Comparison of ENCODE assay signal across 27 cellular contexts in genomic region chr11:33770236-33770635, GRCh38.
"Had no signal": no experiment of that assay in that cellular context is flagged by ENCODE, and none has a peak within 500 bp of the region (broad histone marks: within the 10 kb centered on the region; RNA-seq: fewer than 3 reads in every experiment).

No MANE protein-coding gene starts in this region.

- H3K27me3 Mint-ChIP-seq: activated CD4-positive, alpha-beta memory T cell treated with anti-CD3 and anti-CD28 coated beads for 36 hours; stimulated activated memory B cell treated with anti-CD40 and anti-IgM and Interleukin-4, amounts not matched to agents 10 μg/mL and 1 μg/mL and 100 μg/mL, for 72 hours; T-cell had no signal

- H3K27ac ChIP-seq: body of pancreas, gastroesophageal sphincter, hepatocyte, lower lobe of right lung, thyroid gland, upper lobe of right lung, VCaP had no signal

- H3K27me3 ChIP-seq: body of pancreas, gastroesophageal sphincter, thyroid gland, upper lobe of right lung had no signal

- ATAC-seq: body of pancreas; gastroesophageal sphincter; left colon; lower lobe of right lung; natural killer cell; sciatic nerve; stimulated activated memory B cell treated with anti-CD40 and anti-IgM and Interleukin-4, amounts not matched to agents 10 μg/mL and 1 μg/mL and 100 μg/mL, for 72 hours; stimulated activated naive CD8-positive, alpha-beta T cell treated with anti-CD3 and anti-CD28 coated beads, Interleukin-15, amount 100 ng/mL, for 72 hours; T-cell; upper lobe of right lung had no signal

- H3K4me3 ChIP-seq: body of pancreas, gastroesophageal sphincter, hepatocyte, lower lobe of right lung, skin epidermis, thyroid gland, upper lobe of right lung had no signal

- DNase-seq: activated CD4-positive, alpha-beta memory T cell treated with anti-CD3 and anti-CD28 coated beads for 36 hours; activated CD4-positive, alpha-beta T cell treated with anti-CD3 and anti-CD28 coated beads for 48 hours; activated CD8-positive, alpha-beta memory T cell treated with anti-CD3 and anti-CD28 coated beads, Interleukin-2, amount 50 U/mL, for 48 hours; activated gamma-delta T cell treated with Interleukin-2 at 50 U/mL for 16 hours; activated naive CD4-positive, alpha-beta T cell treated with anti-CD3 and anti-CD28 coated beads, Interleukin-2, amount 50 U/mL, for 16 hours; activated T-cell treated with anti-CD3 and anti-CD28 coated beads, Interleukin-2, amount 50 U/mL, for 24 hours; anterior cingulate cortex; body of pancreas; effector CD8-positive, alpha-beta T cell; erythroblast; left colon; lower lobe of right lung; natural killer cell; posterior cingulate gyrus; stimulated activated CD4-positive, alpha-beta T cell treated with anti-CD3 and anti-CD28 coated beads, Interleukin-4, amount 100 ng/mL, for 24 hours; stimulated activated naive CD8-positive, alpha-beta T cell treated with anti-CD3 and anti-CD28 coated beads, Interleukin-15, amount 100 ng/mL, for 72 hours; substantia nigra; T-cell; thyroid gland; upper lobe of right lung had no signal

- H3K27ac Mint-ChIP-seq: activated CD4-positive, alpha-beta memory T cell treated with anti-CD3 and anti-CD28 coated beads for 36 hours; activated T-cell treated with anti-CD3 and anti-CD28 coated beads, Interleukin-2, amount 50 U/mL, for 24 hours; stimulated activated memory B cell treated with anti-CD40 and anti-IgM and Interleukin-4, amounts not matched to agents 10 μg/mL and 1 μg/mL and 100 μg/mL, for 72 hours had no signal

- H3K9me3 Mint-ChIP-seq: activated CD4-positive, alpha-beta memory T cell treated with anti-CD3 and anti-CD28 coated beads for 36 hours; activated T-cell treated with anti-CD3 and anti-CD28 coated beads, Interleukin-2, amount 50 U/mL, for 24 hours; natural killer cell; stimulated activated memory B cell treated with anti-CD40 and anti-IgM and Interleukin-4, amounts not matched to agents 10 μg/mL and 1 μg/mL and 100 μg/mL, for 72 hours; stimulated activated naive CD8-positive, alpha-beta T cell treated with anti-CD3 and anti-CD28 coated beads, Interleukin-15, amount 100 ng/mL, for 72 hours; T-cell; T-helper 2 cell treated with Interferon-gamma antibody and Interleukin-4, amounts not matched to agents 5 μg/mL and 100 μg/mL, for 36 hours had no signal

- H3K9me3 ChIP-seq: body of pancreas, gastroesophageal sphincter, lower lobe of right lung, thyroid gland, upper lobe of right lung had no signal

- H3K4me3 Mint-ChIP-seq: activated CD4-positive, alpha-beta memory T cell treated with anti-CD3 and anti-CD28 coated beads for 36 hours; activated T-cell treated with anti-CD3 and anti-CD28 coated beads, Interleukin-2, amount 50 U/mL, for 24 hours; natural killer cell; stimulated activated memory B cell treated with anti-CD40 and anti-IgM and Interleukin-4, amounts not matched to agents 10 μg/mL and 1 μg/mL and 100 μg/mL, for 72 hours; stimulated activated naive CD8-positive, alpha-beta T cell treated with anti-CD3 and anti-CD28 coated beads, Interleukin-15, amount 100 ng/mL, for 72 hours; T-cell; T-helper 2 cell treated with Interferon-gamma antibody and Interleukin-4, amounts not matched to agents 5 μg/mL and 100 μg/mL, for 36 hours had no signal
